9 cellular contexts compared by ENCODE assay signal in the genomic region with DNA sequence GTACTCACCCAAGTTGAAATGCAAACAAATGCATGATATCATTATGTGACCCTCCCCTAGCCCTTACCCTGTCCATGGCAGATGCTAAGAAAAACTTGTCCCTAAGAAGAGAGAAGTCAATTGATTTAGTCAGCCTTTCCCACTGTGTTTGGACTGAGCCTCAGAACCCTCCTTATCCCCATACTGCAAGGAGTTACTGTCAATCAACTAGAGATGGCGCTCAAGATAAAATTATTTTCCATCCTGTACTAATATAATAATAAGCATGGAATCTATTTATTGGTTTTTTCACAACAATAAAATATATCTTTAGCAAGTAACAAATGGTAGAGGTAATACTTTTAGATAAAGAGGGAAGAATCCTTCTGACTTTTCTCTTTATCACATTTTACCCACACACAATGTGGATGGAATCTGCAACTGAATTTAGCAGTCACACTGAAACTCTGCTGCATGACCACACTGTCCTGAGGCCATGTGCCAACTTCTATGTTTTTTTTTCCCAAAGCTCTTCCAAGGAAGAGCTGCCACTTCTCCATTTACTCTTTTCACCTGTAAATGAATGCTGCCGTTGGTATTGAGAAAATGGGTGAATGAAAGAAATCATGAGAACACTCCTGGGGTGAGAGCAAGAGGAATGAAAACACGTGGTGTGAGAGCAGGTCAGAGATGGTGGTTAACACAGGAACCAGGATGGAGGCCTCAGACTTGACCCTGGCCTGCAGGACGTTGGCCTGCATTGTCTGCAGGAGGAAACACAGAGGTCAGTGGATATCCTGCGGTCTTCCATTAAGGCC. TPM values are rescaled to one million over a fixed set of nuclear protein-coding genes. Genes with fewer than 3 reads are reported as not detected.
A peak's percentile ranks its signal among the peaks of the same experiment; 100 is the strongest.
DNase-seq lines count a peak whose midpoint lies in the region; ATAC-seq and TF ChIP-seq lines count a peak whose summit lies in the region.
"Had no signal": no experiment of that assay in that cellular context is flagged by ENCODE, and none has a peak within 500 bp of the region (broad histone marks: within the 10 kb centered on the region; RNA-seq: fewer than 3 reads in every experiment).

No MANE protein-coding gene starts in this region.

- H3K27ac Mint-ChIP-seq in Calu3 (ENCODE audit: unreplicated experiment) = peak overlapping the region; percentile 43
- H3K27ac Mint-ChIP-seq in osteocyte (ENCODE audit: unreplicated experiment) = peak overlapping the region; percentile 99

- ATAC-seq in HG03064 (IDR thresholded peaks at IDR 0.05; ENCODE audit: low read depth, unreplicated experiment) = peak; percentile 36

- H3K36me3 Mint-ChIP-seq in Calu3 (ENCODE audit: insufficient read depth, unreplicated experiment) (peaks cover 18% of the 10 kb centered on the region), osteocyte (ENCODE audit: unreplicated experiment) (peaks cover 10% of the 10 kb centered on the region)

- no peak overlapping the region for H3K4me3 ChIP-seq in astrocyte of the spinal cord (ENCODE audit: low read depth, low read length)

- intact Hi-C loops in Calu3 (cut with micrococcal nuclease; ENCODE audit: unreplicated experiment) = no loop called here

- H3K9me3 Mint-ChIP-seq in Calu3 (ENCODE audit: low read depth, unreplicated experiment) (no peaks in the 10 kb centered on the region), osteocyte (ENCODE audit: unreplicated experiment) (no peaks in the 10 kb centered on the region)

- no TSS peak for BruUV-seq in Calu3 (replicated peaks; lab: Mats Ljungman, UMichigan)

- in situ Hi-C loops in astrocyte of the spinal cord (cut with HindIII; ENCODE audit: low sequenced_read_pairs) = no loop called here

- TF ChIP-seq CTCF in Calu3 (IDR thresholded peaks at IDR 0.05; ENCODE audit: unreplicated experiment) = no peak
- TF ChIP-seq CTCF in astrocyte of the spinal cord (IDR thresholded peaks at IDR 0.05; ENCODE audit: low read depth, low read length) = no peak
- TF ChIP-seq CTCF in osteocyte (IDR thresholded peaks at IDR 0.05) = no peak

- DNase-seq in Calu3 = no peak
- DNase-seq in astrocyte of the spinal cord (ENCODE audit: low read depth, low spot score) = peak; percentile 53
- no peak for DNase-seq in osteocyte (ENCODE audit: extremely low spot score, unreplicated experiment)
- no peak for DNase-seq in NCI-H2029 treated with DMSO at 0.1 percent for 48 hours (lab: John Stamatoyannopoulos, UW)
- no peak for DNase-seq in NCI-H345 (lab: John Stamatoyannopoulos, UW)
- DNase-seq in DMS53 (lab: John Stamatoyannopoulos, UW) = no peak
- no peak for DNase-seq in stimulated activated CD4-positive, alpha-beta T cell treated with anti-CD3 and anti-CD28 coated beads, Interleukin-1b, Interleukin-23, amount 100 ng/mL, for 48 hours
- DNase-seq: NCI-H1417 treated with DMSO at 0.1 percent for 48 hours had no signal

- H3K4me1 Mint-ChIP-seq in Calu3 (ENCODE audit: low read depth, unreplicated experiment) = peaks cover 88% of the 10 kb centered on the region
- peaks cover 97% of the 10 kb centered on the region for H3K4me1 Mint-ChIP-seq in osteocyte (ENCODE audit: unreplicated experiment)

- H3K27me3 Mint-ChIP-seq in Calu3 (ENCODE audit: unreplicated experiment) (no peaks in the 10 kb centered on the region), osteocyte (ENCODE audit: unreplicated experiment) (no peaks in the 10 kb centered on the region)

- H3K4me3 Mint-ChIP-seq in Calu3 (ENCODE audit: low read depth, unreplicated experiment) = no peak overlapping the region
- no peak overlapping the region for H3K4me3 Mint-ChIP-seq in osteocyte (ENCODE audit: unreplicated experiment)

- CTCF ChIA-PET in Calu3 (lab: Charles Lee) = interaction anchor here (1.5 kb wide), 1 partner anchor 56 kb away, joined by 3 read pairs; no protein-coding TSS in a partner anchor

RNA-seq across cellular contexts. Expression of a gene that starts 10.5 kb away (rescaled TPM):
- 52.8 and 76.5 TPM in 2 replicates for total RNA-seq in Calu3 (2022)
- total RNA-seq in osteocyte = 193 and 197 TPM in 2 replicates
